ENCODE assay signal across 16 cellular contexts in genomic region chr7:135743907-135744789, GRCh38. TPM values are rescaled to one million over a fixed set of nuclear protein-coding genes. Genes with fewer than 3 reads are reported as not detected.
A peak's percentile ranks its signal among the peaks of the same experiment; 100 is the strongest.
DNase-seq lines count a peak whose midpoint lies in the region; ATAC-seq, FAIRE-seq and TF ChIP-seq lines count a peak whose summit lies in the region.
"Had no signal": no experiment of that assay in that cellular context is flagged by ENCODE, and none has a peak within 500 bp of the region (broad histone marks: within the 10 kb centered on the region; RNA-seq: fewer than 3 reads in every experiment).

No MANE protein-coding gene starts in this region.

- TF ChIP-seq RAD21 in IMR-90 (IDR thresholded peaks at IDR 0.05; ENCODE audit: low read length) = no peak

- no peak for TF ChIP-seq CTCF in IMR-90 (conservative IDR thresholded peaks at IDR 0.05; ENCODE audit: low read depth, low read length)
- TF ChIP-seq CTCF in fibroblast of the aortic adventitia (IDR thresholded peaks at IDR 0.05; ENCODE audit: insufficient read depth, low read length) = no peak
- no peak for TF ChIP-seq CTCF in smooth muscle cell (IDR thresholded peaks at IDR 0.05; ENCODE audit: borderline replicate concordance, insufficient read depth, poor library complexity, severe bottlenecking)

- H3K4me3 ChIP-seq in IMR-90 (ENCODE audit: insufficient read depth, low read depth, low read length) (no peak overlapping the region), SJSA1 (no peak overlapping the region), fibroblast of the aortic adventitia (ENCODE audit: low read depth, low read length) (peak overlapping the region; percentile 46), smooth muscle cell (no peak overlapping the region)
- H3K4me3 ChIP-seq in effector memory CD4-positive, alpha-beta T cell (ENCODE audit: insufficient read depth, low read depth, low read length, poor library complexity, severe bottlenecking) = no peak overlapping the region

- peak; percentile 75 for DNase-seq in IMR-90
- no peak for DNase-seq in SJSA1 (ENCODE audit: low read depth in 1 of 2, low spot score in 2 of 2)
- peak; percentile 89 for DNase-seq in fibroblast of the aortic adventitia (ENCODE audit: low read depth)
- DNase-seq in smooth muscle cell (lab: John Stamatoyannopoulos, UW; ENCODE audit: unreplicated experiment) = no peak
- DNase-seq in HTR-8/SVneo (ENCODE audit: insufficient read length, low spot score) = no peak
- DNase-seq in effector memory CD4-positive, alpha-beta T cell = no peak
- no peak for DNase-seq in activated CD4-positive, alpha-beta T cell treated with anti-CD3 and anti-CD28 coated beads, Interleukin-2, amount 50 U/mL, for 4 hours
- DNase-seq: activated CD4-positive, alpha-beta T cell treated with anti-CD3 and anti-CD28 coated beads, Interleukin-2, amount 10 ng/mL, durations not matched to agents 24 days and 14 days; activated naive CD4-positive, alpha-beta T cell treated with anti-CD3 and anti-CD28 coated beads for 36 hours; COR-L47; effector CD4-positive, alpha-beta T cell; natural killer cell; NCI-H2029; stimulated activated CD4-positive, alpha-beta T cell treated with anti-CD3 and anti-CD28 coated beads, Interleukin-15, amount 100 ng/mL, for 24 hours had no signal

- H2AFZ ChIP-seq in IMR-90 (replicated peaks; ENCODE audit: low read length, poor library complexity) (peak overlapping the region; percentile 87), smooth muscle cell (ENCODE audit: low read depth) (peak overlapping the region; percentile 7)

- peak overlapping the region; percentile 80 to 99 for H4K8ac ChIP-seq in IMR-90 (ENCODE audit: low read depth in 2 of 2, low read length in 2 of 2)

- H3K9ac ChIP-seq in IMR-90 (ENCODE audit: low read depth, low read length) = no peak overlapping the region
- H3K9ac ChIP-seq in smooth muscle cell (ENCODE audit: low read depth) = no peak overlapping the region

- H3K9me3 ChIP-seq in IMR-90 (ENCODE audit: control insufficient read depth, insufficient read depth, low read length) (no peaks in the 10 kb centered on the region), SJSA1 (replicated peaks) (no peaks in the 10 kb centered on the region), smooth muscle cell (replicated peaks; ENCODE audit: low read depth) (no peaks in the 10 kb centered on the region)
- H3K9me3 ChIP-seq in effector memory CD4-positive, alpha-beta T cell (ENCODE audit: control insufficient read depth, low read length) = no peaks in the 10 kb centered on the region

- H2BK120ac ChIP-seq in IMR-90 (ENCODE audit: low read depth, low read length) = peak overlapping the region; percentile 88

- peak overlapping the region; percentile 59; the same call in 2 of the 3 replicates for H2BK15ac ChIP-seq in IMR-90 (ENCODE audit: low read depth, low read length)

- POLR2A ChIA-PET in IMR-90 (lab: Charles Lee; ENCODE audit: unreplicated experiment) = no interaction called here

- peak overlapping the region; percentile 58; the same call in 1 of the 2 replicates for H3K18ac ChIP-seq in IMR-90 (ENCODE audit: low read depth, low read length)

- H3K4me2 ChIP-seq in IMR-90 (ENCODE audit: low read depth, low read length) = peak overlapping the region; percentile 25; the same call in 1 of the 2 replicates
- no peak overlapping the region for H3K4me2 ChIP-seq in smooth muscle cell

- peak overlapping the region; percentile 82 for H2BK5ac ChIP-seq in IMR-90 (ENCODE audit: low read depth, low read length, poor library complexity, severe bottlenecking)

- no peak for FAIRE-seq in HTR-8/SVneo (lab: Jason Lieb, UNC)

- H4K20me1 ChIP-seq in IMR-90 (ENCODE audit: insufficient read depth, low read length) = no peaks in the 10 kb centered on the region
- H4K20me1 ChIP-seq in smooth muscle cell (ENCODE audit: low read depth) = no peaks in the 10 kb centered on the region

- H2BK20ac ChIP-seq in IMR-90 (ENCODE audit: low read depth, low read length) = peak overlapping the region; percentile 87

- H3K23ac ChIP-seq in IMR-90 (ENCODE audit: low read depth, low read length) = peak overlapping the region; percentile 11; the same call in 1 of the 2 replicates

- no peaks in the 10 kb centered on the region for H3F3A ChIP-seq in smooth muscle cell (ENCODE audit: low read depth)

- H4K91ac ChIP-seq in IMR-90 (ENCODE audit: insufficient read depth, low read depth, low read length) = peak overlapping the region; percentile 60

- H3K27me3 ChIP-seq in IMR-90 (ENCODE audit: control insufficient read depth, insufficient read depth, low read length) (no peaks in the 10 kb centered on the region), SJSA1 (replicated peaks) (no peaks in the 10 kb centered on the region), smooth muscle cell (ENCODE audit: low read depth) (no peaks in the 10 kb centered on the region)
- no peaks in the 10 kb centered on the region for H3K27me3 ChIP-seq in effector memory CD4-positive, alpha-beta T cell (replicated peaks; ENCODE audit: control insufficient read depth, insufficient read depth, low read length, poor library complexity, severe bottlenecking)

- intact Hi-C loops in IMR-90 (cut with micrococcal nuclease) = no loop called here

- peak overlapping the region; percentile 88 for H3K4ac ChIP-seq in IMR-90 (ENCODE audit: low read depth, low read length)

- peak overlapping the region; percentile 69; the same call in 1 of the 2 replicates for H4K5ac ChIP-seq in IMR-90 (ENCODE audit: low read depth, low read length)

- dilution Hi-C loops in IMR-90 (cut with HindIII; ENCODE audit: low sequenced_read_pairs, unreplicated experiment) = no loop called here

- H3K9me1 ChIP-seq in IMR-90 (ENCODE audit: insufficient read depth, low read length) = peaks cover 21% of the 10 kb centered on the region

- H2AK9ac ChIP-seq in IMR-90 (replicated peaks; ENCODE audit: low read depth, low read length, poor library complexity) = peak overlapping the region; percentile 89

- peak overlapping the region; percentile 89 for H2AK5ac ChIP-seq in IMR-90 (ENCODE audit: low read depth, low read length)

- H3K36me3 ChIP-seq in IMR-90 (ENCODE audit: control insufficient read depth, insufficient read depth, low read length) (no peaks in the 10 kb centered on the region), SJSA1 (no peaks in the 10 kb centered on the region), smooth muscle cell (ENCODE audit: low read depth) (no peaks in the 10 kb centered on the region)
- H3K36me3 ChIP-seq in effector memory CD4-positive, alpha-beta T cell (ENCODE audit: control insufficient read depth, insufficient read depth, low read length) = no peaks in the 10 kb centered on the region

- H3K27ac ChIP-seq in IMR-90 (ENCODE audit: insufficient read depth, low read length) (peak overlapping the region; percentile 68), SJSA1 (peak overlapping the region; percentile 88), smooth muscle cell (ENCODE audit: low read depth) (peak overlapping the region; percentile 19)
- H3K27ac ChIP-seq in effector memory CD4-positive, alpha-beta T cell (ENCODE audit: insufficient read depth, low read length, poor library complexity, severe bottlenecking) = no peak overlapping the region

- no TSS peak for BruUV-seq in IMR-90 (replicated peaks; lab: Mats Ljungman, UMichigan)

- peaks cover 0 to 9% of the 10 kb centered on the region in 2 experiments; a peak in 1 of 4 replicates for H3K79me1 ChIP-seq in IMR-90 (ENCODE audit: low read depth in 1 of 2, low read length in 2 of 2)

- peaks cover 23% of the 10 kb centered on the region for H3K4me1 ChIP-seq in IMR-90 (ENCODE audit: control insufficient read depth, insufficient read depth, low read length)
- H3K4me1 ChIP-seq in SJSA1 (replicated peaks) = peaks cover 33% of the 10 kb centered on the region
- no peaks in the 10 kb centered on the region for H3K4me1 ChIP-seq in smooth muscle cell (ENCODE audit: low read depth)
- no peaks in the 10 kb centered on the region for H3K4me1 ChIP-seq in effector memory CD4-positive, alpha-beta T cell (ENCODE audit: control insufficient read depth, insufficient read depth, low read length, poor library complexity, severe bottlenecking)

- peak overlapping the region; percentile 40; the same call in 1 of the 2 replicates for H3K56ac ChIP-seq in IMR-90 (ENCODE audit: extremely low read depth, insufficient read depth, low read length)

- H3K14ac ChIP-seq in IMR-90 (replicated peaks; ENCODE audit: low read depth, low read length) = peak overlapping the region; percentile 73

- H3K79me2 ChIP-seq in smooth muscle cell (ENCODE audit: low read depth) = no peaks in the 10 kb centered on the region

- no peak for TF ChIP-seq POLR2A in IMR-90 (IDR thresholded peaks at IDR 0.05; ENCODE audit: low read depth, low read length)

- ATAC-seq in IMR-90 (ENCODE audit: low read depth) (peak; percentile 5; the same call in 1 of the 2 replicates), GM18517 (IDR thresholded peaks at IDR 0.05; ENCODE audit: unreplicated experiment) (no peak)
- ATAC-seq: natural killer cell; stimulated activated memory B cell treated with anti-CD40 and anti-IgM and Interleukin-4, amounts not matched to agents 10 μg/mL and 1 μg/mL and 100 μg/mL, for 72 hours had no signal

- CTCF ChIA-PET in IMR-90 (lab: Yijun Ruan, JAX) = interaction anchor here (0.7 to 1.2 kb wide), 2 partner anchors 10 to 67 kb away, joined by 3 read pairs; no protein-coding TSS in a partner anchor

- in situ Hi-C loops in IMR-90 (cut with MboI; ENCODE audit: low sequenced_read_pairs) = no loop called here

- 0% methylated on average over 1 of the region's 14 CpGs; no CpG with 5 or more reads in 1 of the 2 experiments for WGBS in IMR-90 (ENCODE audit: extremely low coverage in 2 of 2, insufficient read length in 1 of 2), 2 experiments
- WGBS in smooth muscle cell (ENCODE audit: low lambda C conversion rate) = 77% methylated on average over 14 of the region's 14 CpGs

TF ChIP-seq in IMR-90, 13 proteins besides CTCF, POLR2A, EP300 and RAD21 (continues in another document):
- TF ChIP-seq CHD1 (IDR thresholded peaks at IDR 0.05; ENCODE audit: low read depth, low read length) = no peak

RNA-seq across cellular contexts. Expression of gene FAM180A, which starts 4.5 kb away (rescaled TPM):
- total RNA-seq in IMR-90 (2012; rRNA removed) (1.3 and 1.4 TPM in 2 replicates), fibroblast of the aortic adventitia (ENCODE audit: low replicate concordance) (2.5 and 71.0 TPM in 2 replicates), smooth muscle cell (not detected in 2 replicates)
- polyA plus RNA-seq in IMR-90 (2012; rRNA removed) (2.0 and 2.2 TPM in 2 replicates), smooth muscle cell (0.14 and 0.26 TPM in 2 replicates)
- polyA plus RNA-seq in IMR-90 (2012; cell fraction: cytosol; rRNA removed) = 0.35 and 1.9 TPM in 2 replicates
- polyA plus RNA-seq in IMR-90 (2012; cell fraction: nucleus; rRNA removed; ENCODE audit: low replicate concordance) = 0.73 and 1.5 TPM in 2 replicates
- total RNA-seq in SJSA1 (2014; rRNA removed; shearing (Covaris generic)) = 0.18 TPM in 1 of 2 replicates, not detected in the other
- total RNA-seq: activated CD4-positive, alpha-beta T cell treated with anti-CD3 and anti-CD28 coated beads, Interleukin-2, amount 10 ng/mL, durations not matched to agents 24 days and 14 days; activated naive CD4-positive, alpha-beta T cell treated with anti-CD3 and anti-CD28 coated beads for 36 hours; natural killer cell had no signal

RNA-seq across cellular contexts. Expression of gene SLC13A4, which starts 16.2 kb away (rescaled TPM):
- total RNA-seq in IMR-90 (2012; rRNA removed) (0.56 TPM in 1 of 2 replicates, not detected in the other), fibroblast of the aortic adventitia (ENCODE audit: low replicate concordance) (0.99 and 3.3 TPM in 2 replicates), smooth muscle cell (0.18 TPM in 1 of 2 replicates, not detected in the other)
- polyA plus RNA-seq in IMR-90 (2012; rRNA removed) (0.10 TPM in 1 of 2 replicates, not detected in the other), smooth muscle cell (0.43 and 0.61 TPM in 2 replicates)
- 0.12 and 0.23 TPM in 2 replicates for polyA plus RNA-seq in IMR-90 (2012; cell fraction: cytosol; rRNA removed)
- 0.16 and 0.32 TPM in 2 replicates for polyA plus RNA-seq in IMR-90 (2012; cell fraction: nucleus; rRNA removed; ENCODE audit: low replicate concordance)
- total RNA-seq in SJSA1 (2014; rRNA removed; shearing (Covaris generic)) = not detected in 2 replicates
- total RNA-seq: activated CD4-positive, alpha-beta T cell treated with anti-CD3 and anti-CD28 coated beads, Interleukin-2, amount 10 ng/mL, durations not matched to agents 24 days and 14 days; activated naive CD4-positive, alpha-beta T cell treated with anti-CD3 and anti-CD28 coated beads for 36 hours; natural killer cell had no signal

Comparison
In these comparisons a context has a peak if more than half of its experiments do, and no peak if none do; other contexts are left out.
1. DNase-seq: peak in IMR-90 (single experiment) and fibroblast of the aortic adventitia (single experiment); none in SJSA1 (0 of 2), smooth muscle cell (single experiment), HTR-8/SVneo (single experiment), effector memory CD4-positive, alpha-beta T cell (0 of 3) and activated CD4-positive, alpha-beta T cell treated with anti-CD3 and anti-CD28 coated beads, Interleukin-2, amount 50 U/mL, for 4 hours (0 of 2).